ENCODE assay signal across 14 cellular contexts in genomic region chr17:34624767-34625389, GRCh38. TPM values are rescaled to one million over a fixed set of nuclear protein-coding genes. Genes with fewer than 3 reads are reported as not detected.
"Had no signal": no experiment of that assay in that cellular context is flagged by ENCODE, and none has a peak within 500 bp of the region (broad histone marks: within the 10 kb centered on the region; RNA-seq: fewer than 3 reads in every experiment).

No MANE protein-coding gene starts in this region.

- H3K4me3 Mint-ChIP-seq: activated naive CD8-positive, alpha-beta T cell treated with anti-CD3 and anti-CD28 coated beads, Interleukin-2, amount 50 U/mL, for 24 hours; stimulated activated effector memory CD8-positive, alpha-beta T cell treated with anti-CD3 and anti-CD28 coated beads, Interleukin-12 subunit alpha, Interleukin-12 subunit beta, amount 100 ng/mL, for 72 hours had no signal

- H3K36me3 Mint-ChIP-seq: stimulated activated effector memory CD8-positive, alpha-beta T cell treated with anti-CD3 and anti-CD28 coated beads, Interleukin-12 subunit alpha, Interleukin-12 subunit beta, amount 100 ng/mL, for 72 hours had no signal

- H3K4me1 Mint-ChIP-seq: stimulated activated effector memory CD8-positive, alpha-beta T cell treated with anti-CD3 and anti-CD28 coated beads, Interleukin-12 subunit alpha, Interleukin-12 subunit beta, amount 100 ng/mL, for 72 hours had no signal

- H3K4me3 ChIP-seq: ascending aorta, esophagus squamous epithelium, right lobe of liver, thyroid gland, vagina had no signal

- H3K27ac Mint-ChIP-seq: activated naive CD8-positive, alpha-beta T cell treated with anti-CD3 and anti-CD28 coated beads, Interleukin-2, amount 50 U/mL, for 24 hours; stimulated activated effector memory CD8-positive, alpha-beta T cell treated with anti-CD3 and anti-CD28 coated beads, Interleukin-12 subunit alpha, Interleukin-12 subunit beta, amount 100 ng/mL, for 72 hours had no signal

- ATAC-seq: activated naive CD8-positive, alpha-beta T cell treated with anti-CD3 and anti-CD28 coated beads, Interleukin-2, amount 50 U/mL, for 24 hours; left ventricle myocardium superior; right lobe of liver; stimulated activated effector memory CD8-positive, alpha-beta T cell treated with anti-CD3 and anti-CD28 coated beads, Interleukin-12 subunit alpha, Interleukin-12 subunit beta, amount 100 ng/mL, for 72 hours had no signal

- H3K9me3 Mint-ChIP-seq: activated naive CD8-positive, alpha-beta T cell treated with anti-CD3 and anti-CD28 coated beads, Interleukin-2, amount 50 U/mL, for 24 hours; stimulated activated effector memory CD8-positive, alpha-beta T cell treated with anti-CD3 and anti-CD28 coated beads, Interleukin-12 subunit alpha, Interleukin-12 subunit beta, amount 100 ng/mL, for 72 hours had no signal

- H3K9me3 ChIP-seq: ascending aorta, esophagus squamous epithelium, right lobe of liver, thyroid gland, vagina had no signal

- H3K4me1 ChIP-seq: ascending aorta, right lobe of liver had no signal

- H3K36me3 ChIP-seq: ascending aorta, esophagus squamous epithelium, right lobe of liver, thyroid gland, vagina, WERI-Rb-1 had no signal

- H3K27ac ChIP-seq: ascending aorta, esophagus squamous epithelium, right lobe of liver, thyroid gland, vagina, WERI-Rb-1 had no signal

- H3K27me3 ChIP-seq: right lobe of liver had no signal

- DNase-seq: activated CD4-positive, alpha-beta T cell treated with anti-CD3 and anti-CD28 coated beads for 4 hours; activated naive CD4-positive, alpha-beta T cell treated with Interleukin-2 at 50 U/mL for 16 hours; activated naive CD8-positive, alpha-beta T cell treated with anti-CD3 and anti-CD28 coated beads, Interleukin-2, amount 50 U/mL, for 24 hours; esophagus squamous epithelium; left ventricle myocardium superior; right lobe of liver; T1000; thyroid gland had no signal

RNA-seq across cellular contexts. Expression of gene TMEM132E, which starts 45.5 kb away (rescaled TPM):
- total RNA-seq: ascending aorta, left ventricle myocardium superior, myocyte, vagina had no signal
- polyA plus RNA-seq: keratinocyte had no signal
